Comparison of ENCODE assay signal across 9 cellular contexts in genomic region chr1:244730934-244731434, GRCh38.
DNase-seq lines count a peak whose midpoint lies in the region; ATAC-seq, FAIRE-seq and TF ChIP-seq lines count a peak whose summit lies in the region.
"Had no signal": no experiment of that assay in that cellular context is flagged by ENCODE, and none has a peak within 500 bp of the region (broad histone marks: within the 10 kb centered on the region; RNA-seq: fewer than 3 reads in every experiment).

No MANE protein-coding gene starts in this region.

- TF ChIP-seq EP300 in A549 (IDR thresholded peaks at IDR 0.05) = no peak

- peaks cover 5% of the 10 kb centered on the region; the same call in 1 of the 2 replicates for H3K36me3 ChIP-seq in HUES6 (ENCODE audit: control insufficient read depth, insufficient read depth, low read length)
- H3K36me3 ChIP-seq in naive thymus-derived CD4-positive, alpha-beta T cell (ENCODE audit: control insufficient read depth in 2 of 3, insufficient read depth in 3 of 3, low read length in 3 of 3) = no peaks in the 10 kb centered on the region

- DNase-seq in A549 (ENCODE audit: low read depth in 1 of 2, low spot score in 1 of 2) (no peak), dorsolateral prefrontal cortex (no peak), substantia nigra (lab: John Stamatoyannopoulos, UW) (no peak), NCI-H446 (lab: John Stamatoyannopoulos, UW) (no peak), Kasumi-1 (lab: John Stamatoyannopoulos, UW) (no peak), OCI-M2 (lab: John Stamatoyannopoulos, UW; ENCODE audit: unreplicated experiment) (no peak)
- no peak for DNase-seq in naive thymus-derived CD4-positive, alpha-beta T cell
- DNase-seq: NCI-H1694 had no signal

- peaks cover 0 to 7% (median 0%) of the 10 kb centered on the region in 11 donors for H3K9me3 Mint-ChIP-seq in naive thymus-derived CD4-positive, alpha-beta T cell

- H3K4me3 Mint-ChIP-seq in naive thymus-derived CD4-positive, alpha-beta T cell = peak overlapping the region; percentile 48 to 95 (median 72)

- H3K4me1 ChIP-seq in A549 = peaks cover 4% of the 10 kb centered on the region; the same call in 1 of the 3 replicates
- H3K4me1 ChIP-seq in HUES6 (ENCODE audit: control insufficient read depth, insufficient read depth, low read length) = 0 out of 2 replicates have a peak, but pooled peaks cover 5% of the 10 kb centered on the region
- H3K4me1 ChIP-seq in naive thymus-derived CD4-positive, alpha-beta T cell (ENCODE audit: control insufficient read depth in 2 of 2, insufficient read depth in 2 of 2, low read length in 2 of 2) = no peaks in the 10 kb centered on the region

- TF ChIP-seq POLR2A in A549 (IDR thresholded peaks at IDR 0.05; ENCODE audit: low read length) = no peak

- intact Hi-C loops in dorsolateral prefrontal cortex (cut with DNase I) = no loop called here
- intact Hi-C loops in naive thymus-derived CD4-positive, alpha-beta T cell (cut with micrococcal nuclease) = loop anchor here in 1 of 2 donors (1.0 kb wide), 1 partner anchor 78 kb away; the partner anchor contains the start of gene DESI2

- H3K36me3 Mint-ChIP-seq in naive thymus-derived CD4-positive, alpha-beta T cell = peaks cover 0 to 4% (median 0%) of the 10 kb centered on the region in 5 donors

- no peak for FAIRE-seq in A549 (lab: Jason Lieb, UNC)

- peaks cover 25% of the 10 kb centered on the region for H3K27me3 ChIP-seq in HUES6 (ENCODE audit: control insufficient read depth, insufficient read depth, low read length)
- H3K27me3 ChIP-seq in dorsolateral prefrontal cortex = no peaks in the 10 kb centered on the region
- no peaks in the 10 kb centered on the region for H3K27me3 ChIP-seq in naive thymus-derived CD4-positive, alpha-beta T cell (ENCODE audit: control insufficient read depth in 2 of 2, insufficient read depth in 2 of 2, low read length in 2 of 2)

- H3K9me3 ChIP-seq in A549 (peaks cover 11% of the 10 kb centered on the region), HUES6 (ENCODE audit: control insufficient read depth, insufficient read depth, low read depth, low read length) (peaks cover 13% of the 10 kb centered on the region)
- H3K9me3 ChIP-seq in naive thymus-derived CD4-positive, alpha-beta T cell (ENCODE audit: control insufficient read depth in 2 of 3, low read length in 3 of 3) = no peaks in the 10 kb centered on the region

- 93% methylated on average over 19 of the region's 28 CpGs for whole genome bisulfite sequencing in A549 (ENCODE audit: missing lambda C conversion rate)

- POLR2A ChIA-PET in A549 (lab: Yijun Ruan, JAX) = no interaction called here
- POLR2A ChIA-PET in naive thymus-derived CD4-positive, alpha-beta T cell (lab: Charles Lee) = interaction anchor here (0.7 kb wide), 1 partner anchor 24 kb away, joined by 3 read pairs; no protein-coding TSS in a partner anchor

- CTCF ChIA-PET in A549 (lab: Yijun Ruan, JAX) = interaction anchor here (0.7 kb wide), 1 partner anchor 70 kb away, joined by 3 read pairs; no protein-coding TSS in a partner anchor
- CTCF ChIA-PET in naive thymus-derived CD4-positive, alpha-beta T cell (lab: Charles Lee) = no interaction called here

- peak overlapping the region; percentile 69 for H3K4me2 ChIP-seq in A549

- peak overlapping the region in 2 of 9 donors; percentile 18 to 53 for H3K27ac Mint-ChIP-seq in naive thymus-derived CD4-positive, alpha-beta T cell

- no peak for TF ChIP-seq RAD21 in A549 (conservative IDR thresholded peaks at IDR 0.05 in 1 of 2, IDR thresholded peaks at IDR 0.05 in 1 of 2)

- ATAC-seq in A549 = no peak
- ATAC-seq in naive thymus-derived CD4-positive, alpha-beta T cell = no peak

- peak overlapping the region; percentile 77 for H3K9ac ChIP-seq in HUES6 (ENCODE audit: low read length)

- H3K27me3 Mint-ChIP-seq in naive thymus-derived CD4-positive, alpha-beta T cell = peaks cover 0 to 45% (median 5%) of the 10 kb centered on the region in 5 donors

- no peak for TF ChIP-seq CTCF in A549 (IDR thresholded peaks at IDR 0.05)
- TF ChIP-seq CTCF in dorsolateral prefrontal cortex (IDR thresholded peaks at IDR 0.05 in 54 of 56, conservative IDR thresholded peaks at IDR 0.05 in 2 of 56; ENCODE audit: low read depth in 1 of 56, partially characterized antibody in 56 of 56) = no peak

- H3K27ac ChIP-seq in A549 = peak overlapping the region; percentile 57 to 88
- H3K27ac ChIP-seq in HUES6 (ENCODE audit: low read depth, low read length) = no peak overlapping the region
- H3K27ac ChIP-seq in dorsolateral prefrontal cortex = peak overlapping the region in 5 of 59 donors; percentile 37 to 64 (median 43)
- no peak overlapping the region for H3K27ac ChIP-seq in naive thymus-derived CD4-positive, alpha-beta T cell (ENCODE audit: low read depth, low read length)
- H3K27ac ChIP-seq in substantia nigra (ENCODE audit: low read depth, low read length, poor library complexity, severe bottlenecking) = no peak overlapping the region

- H3K4me1 Mint-ChIP-seq in naive thymus-derived CD4-positive, alpha-beta T cell = peaks cover 0 to 18% (median 11%) of the 10 kb centered on the region in 7 donors

- peak overlapping the region; percentile 43 for H3K4me3 ChIP-seq in A549
- H3K4me3 ChIP-seq in HUES6 (ENCODE audit: low read depth, low read length) = peak overlapping the region; percentile 70
- peak overlapping the region in 58 of 59 donors; percentile 44 to 83 (median 63) for H3K4me3 ChIP-seq in dorsolateral prefrontal cortex
- H3K4me3 ChIP-seq in naive thymus-derived CD4-positive, alpha-beta T cell (ENCODE audit: low read length) = no peak overlapping the region

TF ChIP-seq in A549, 52 proteins besides CTCF, POLR2A, EP300 and RAD21:
- TF ChIP-seq NFE2L2 (conservative IDR thresholded peaks at IDR 0.05; ENCODE audit: low read length) (no peak), FOXS1 (CRISPR knock-in tag; IDR thresholded peaks at IDR 0.05) (no peak), PBX3 (IDR thresholded peaks at IDR 0.05) (no peak), HMGXB4 (CRISPR knock-in tag; IDR thresholded peaks at IDR 0.05; ENCODE audit: borderline replicate concordance) (no peak), SMC3 (IDR thresholded peaks at IDR 0.05) (no peak), ZC3H11A (IDR thresholded peaks at IDR 0.05) (no peak), ELK1 (IDR thresholded peaks at IDR 0.05; ENCODE audit: low read depth, low read length) (no peak)

Comparison
In these comparisons a context has a peak if more than half of its experiments do, and no peak if none do; other contexts are left out.
1. H3K27ac ChIP-seq: peak in A549 (2 of 2); none in HUES6 (single experiment), naive thymus-derived CD4-positive, alpha-beta T cell (single experiment) and substantia nigra (single experiment).